7 cellular contexts compared by ENCODE assay signal in the genomic region with DNA sequence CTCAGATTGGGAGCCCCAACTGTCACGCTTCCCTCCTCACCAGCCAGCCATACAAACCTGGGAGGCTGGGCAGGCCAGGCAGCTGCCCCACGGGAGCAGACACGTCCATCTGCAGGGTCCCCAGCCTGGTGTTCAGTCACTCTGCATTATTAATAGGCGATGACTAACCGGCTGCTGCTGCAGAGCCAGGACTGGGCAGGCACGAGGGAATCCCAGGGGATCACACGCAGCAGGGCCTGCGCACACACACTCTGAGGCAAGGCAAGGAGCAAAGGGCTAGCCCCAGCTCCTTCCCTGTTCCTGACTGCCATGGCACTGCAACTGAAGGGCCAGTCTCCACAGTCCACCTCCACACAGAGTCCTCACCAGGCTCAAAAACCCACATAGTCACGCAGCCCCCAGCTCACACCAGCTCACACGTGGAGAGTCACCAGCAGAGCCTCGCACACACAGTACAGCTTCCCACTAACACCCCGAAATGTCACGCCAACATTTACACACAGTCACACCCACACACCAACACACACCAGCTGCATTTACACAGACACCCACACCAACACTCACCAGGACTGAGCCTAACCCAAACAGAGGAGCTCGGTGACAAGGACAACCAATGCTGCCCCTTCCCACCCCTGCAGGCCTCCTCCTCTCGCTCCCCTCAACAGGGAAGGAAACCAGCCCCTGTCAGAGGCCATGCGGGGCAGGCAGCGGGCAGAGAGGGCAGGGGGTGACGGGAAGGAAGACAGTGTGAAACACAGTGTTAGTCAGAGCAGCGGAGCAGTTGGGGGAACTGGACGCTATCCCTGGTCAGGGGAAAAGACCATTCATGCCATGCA. TPM values are rescaled to one million over a fixed set of nuclear protein-coding genes. Genes with fewer than 3 reads are reported as not detected.
DNase-seq lines count a peak whose midpoint lies in the region; ATAC-seq and TF ChIP-seq lines count a peak whose summit lies in the region.

No MANE protein-coding gene starts in this region.

- no peak for TF ChIP-seq CTCF in upper lobe of left lung (IDR thresholded peaks at IDR 0.05)

- H3K36me3 ChIP-seq in adipocyte (ENCODE audit: control insufficient read depth, insufficient read depth, low read length, severe bottlenecking) (no peaks in the 10 kb centered on the region), upper lobe of left lung (no peaks in the 10 kb centered on the region)

- no peak for TF ChIP-seq POLR2A in upper lobe of left lung (IDR thresholded peaks at IDR 0.05)

- 49 to 56% methylated on average over 13 to 20 of the region's 20 CpGs for WGBS in upper lobe of left lung, 2 donors

- peak overlapping the region; percentile 34 for H3K9ac ChIP-seq in adipocyte (ENCODE audit: low read length)

- H3K4me1 ChIP-seq in adipocyte (ENCODE audit: control insufficient read depth, insufficient read depth, low read length), result peaks cover 11% of the 10 kb centered on the region
- peaks cover 0 to 6% (median 2%) of the 10 kb centered on the region in 4 donors for H3K4me1 ChIP-seq in upper lobe of left lung

- no peak overlapping the region for H3K4me3 ChIP-seq in adipocyte (ENCODE audit: low read length)
- no peak overlapping the region for H3K4me3 ChIP-seq in upper lobe of left lung

- peak; percentile 44 for ATAC-seq in HG02798 (IDR thresholded peaks at IDR 0.05; ENCODE audit: poor library complexity, unreplicated experiment)
- ATAC-seq in upper lobe of left lung (ENCODE audit: low FRiP score in 2 of 2), result peak; percentile 39 to 85
- ATAC-seq in GM18907 (IDR thresholded peaks at IDR 0.05; ENCODE audit: unreplicated experiment), result no peak

- DNase-seq in adipocyte (ENCODE audit: low read depth) (peak; percentile 21), hypothalamus (lab: John Stamatoyannopoulos, UW) (peak in 37 of 51 donors; percentile 24 to 87 (median 58)), upper lobe of left lung (peak in 1 of 2 donors; percentile 55), iPS-NIHi11 (ENCODE audit: low spot score) (no peak), SHP77 treated with DMSO at 0.1 percent for 48 hours (lab: John Stamatoyannopoulos, UW) (no peak)

- H3K27ac ChIP-seq in upper lobe of left lung, result no peak overlapping the region

- H3K27me3 ChIP-seq in adipocyte (replicated peaks; ENCODE audit: control insufficient read depth, insufficient read depth, low read length), result peaks cover 17% of the 10 kb centered on the region
- no peaks in the 10 kb centered on the region for H3K27me3 ChIP-seq in upper lobe of left lung

- no peaks in the 10 kb centered on the region for H3K9me3 ChIP-seq in adipocyte (ENCODE audit: control insufficient read depth, low read length)
- H3K9me3 ChIP-seq in upper lobe of left lung, result no peaks in the 10 kb centered on the region

- TF ChIP-seq EP300 in upper lobe of left lung (IDR thresholded peaks at IDR 0.05), result no peak

RNA-seq across cellular contexts. Expression of gene NRXN2, which starts 47.4 kb away (rescaled TPM):
- 10 to 100 TPM in 1 of 6 donors, 1 to 10 TPM in 2, under 1 TPM in 1, not detected in 2; 0.59 to 21.6 (median 2.9) TPM for total RNA-seq in upper lobe of left lung

Comparison
In these comparisons a context has a peak if more than half of its experiments do, and no peak if none do; other contexts are left out.
1. DNase-seq: peak in adipocyte (single experiment) and hypothalamus (37 of 51); none in iPS-NIHi11 (single experiment) and SHP77 treated with DMSO at 0.1 percent for 48 hours (single experiment).